In the genomic region with DNA sequence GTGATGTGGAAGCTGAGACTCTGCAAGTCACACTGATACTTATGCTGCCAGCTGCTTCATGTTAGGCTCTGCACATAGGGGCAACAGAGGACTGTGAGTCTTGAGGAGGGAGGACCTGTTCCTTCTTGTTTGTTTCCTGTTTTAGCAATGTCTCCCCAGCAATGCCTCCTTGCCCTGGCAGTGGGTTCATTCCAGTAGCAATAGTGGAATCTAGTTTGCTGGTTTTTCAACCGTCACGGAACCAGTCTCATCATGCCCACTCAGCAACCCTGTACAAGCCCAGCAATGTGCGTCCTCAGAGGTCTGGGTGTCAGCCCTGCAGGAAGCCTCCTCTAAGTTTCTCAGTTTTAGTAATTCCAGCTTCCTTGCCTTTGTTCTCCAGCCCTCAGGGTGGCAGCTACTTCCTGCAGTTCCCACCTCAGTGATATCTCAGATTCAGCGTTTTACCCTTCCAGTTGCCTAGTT, we compare ENCODE assay signal across 12 cellular contexts. TPM values are rescaled to one million over a fixed set of nuclear protein-coding genes. Genes with fewer than 3 reads are reported as not detected.
DNase-seq lines count a peak whose midpoint lies in the region; ATAC-seq and TF ChIP-seq lines count a peak whose summit lies in the region.
"Had no signal": no experiment of that assay in that cellular context is flagged by ENCODE, and none has a peak within 500 bp of the region (broad histone marks: within the 10 kb centered on the region; RNA-seq: fewer than 3 reads in every experiment).

No MANE protein-coding gene starts in this region.

- H3K9me3 ChIP-seq in lower lobe of right lung (no peaks in the 10 kb centered on the region), suprapubic skin (no peaks in the 10 kb centered on the region)

- H3K27me3 Mint-ChIP-seq in activated naive CD8-positive, alpha-beta T cell = peaks cover 2% of the 10 kb centered on the region

- intact Hi-C loops in lower lobe of right lung (cut with DNase I) = no loop called here

- no peak for TF ChIP-seq POLR2A in suprapubic skin (IDR thresholded peaks at IDR 0.05)

- ATAC-seq in lower lobe of right lung (no peak), omental fat pad (ENCODE audit: low FRiP score) (no peak), SK-N-SH treated with all-trans-retinoic acid at 6 μM for 48 hours (no peak)
- ATAC-seq: left colon; stimulated activated memory B cell treated with anti-CD40 and anti-IgM and Interleukin-4, amounts not matched to agents 10 μg/mL and 1 μg/mL and 100 μg/mL, for 72 hours had no signal

- 21% methylated on average over 4 of the region's 4 CpGs for WGBS in suprapubic skin

- H3K4me1 ChIP-seq in lower lobe of right lung = peaks cover 23% of the 10 kb centered on the region
- H3K4me1 ChIP-seq in suprapubic skin = peaks cover 61% of the 10 kb centered on the region

- TF ChIP-seq CTCF in lower lobe of right lung (IDR thresholded peaks at IDR 0.05) (no peak), suprapubic skin (IDR thresholded peaks at IDR 0.05) (no peak), omental fat pad (IDR thresholded peaks at IDR 0.05) (no peak)

- peak overlapping the region; percentile 82 for H3K27ac ChIP-seq in lower lobe of right lung
- peak overlapping the region; percentile 82 for H3K27ac ChIP-seq in suprapubic skin

- H3K27ac Mint-ChIP-seq in activated naive CD8-positive, alpha-beta T cell = peak overlapping the region; percentile 8
- H3K27ac Mint-ChIP-seq: stimulated activated memory B cell treated with anti-CD40 and anti-IgM and Interleukin-4, amounts not matched to agents 10 μg/mL and 1 μg/mL and 100 μg/mL, for 72 hours had no signal

- no peaks in the 10 kb centered on the region for H3K9me3 Mint-ChIP-seq in activated naive CD8-positive, alpha-beta T cell (ENCODE audit: low read depth)
- H3K9me3 Mint-ChIP-seq: stimulated activated memory B cell treated with anti-CD40 and anti-IgM and Interleukin-4, amounts not matched to agents 10 μg/mL and 1 μg/mL and 100 μg/mL, for 72 hours had no signal

- no peaks in the 10 kb centered on the region for H3K36me3 Mint-ChIP-seq in activated naive CD8-positive, alpha-beta T cell
- H3K36me3 Mint-ChIP-seq: stimulated activated memory B cell treated with anti-CD40 and anti-IgM and Interleukin-4, amounts not matched to agents 10 μg/mL and 1 μg/mL and 100 μg/mL, for 72 hours had no signal

- DNase-seq in activated naive CD4-positive, alpha-beta T cell treated with Interleukin-2 at 50 U/mL for 16 hours = peak; percentile 39
- DNase-seq in activated naive CD4-positive, alpha-beta T cell (lab: John Stamatoyannopoulos, UW) = no peak
- DNase-seq in lower lobe of right lung (no peak), suprapubic skin (ENCODE audit: low spot score in 2 of 2) (no peak), omental fat pad (ENCODE audit: low spot score) (no peak), NCI-H510A (lab: John Stamatoyannopoulos, UW) (no peak)
- DNase-seq: erythroblast, left colon, right cardiac atrium had no signal

- H3K4me3 ChIP-seq in lower lobe of right lung (no peak overlapping the region), suprapubic skin (no peak overlapping the region)

- H3K4me1 Mint-ChIP-seq in activated naive CD8-positive, alpha-beta T cell (ENCODE audit: low read depth) = peaks cover 34% of the 10 kb centered on the region
- H3K4me1 Mint-ChIP-seq: stimulated activated memory B cell treated with anti-CD40 and anti-IgM and Interleukin-4, amounts not matched to agents 10 μg/mL and 1 μg/mL and 100 μg/mL, for 72 hours had no signal

- H3K36me3 ChIP-seq in lower lobe of right lung (no peaks in the 10 kb centered on the region), suprapubic skin (no peaks in the 10 kb centered on the region)

- no peaks in the 10 kb centered on the region for H3K27me3 ChIP-seq in lower lobe of right lung (ENCODE audit: low read depth)
- H3K27me3 ChIP-seq in suprapubic skin = no peaks in the 10 kb centered on the region

- H3K4me3 Mint-ChIP-seq in activated naive CD8-positive, alpha-beta T cell = no peak overlapping the region
- H3K4me3 Mint-ChIP-seq: stimulated activated memory B cell treated with anti-CD40 and anti-IgM and Interleukin-4, amounts not matched to agents 10 μg/mL and 1 μg/mL and 100 μg/mL, for 72 hours had no signal

- no peak for TF ChIP-seq EP300 in suprapubic skin (IDR thresholded peaks at IDR 0.05)

TF ChIP-seq in SK-N-SH treated with all-trans-retinoic acid at 6 μM for 48 hours, 23 proteins besides CTCF, POLR2A, EP300 and RAD21 (continues in another document):
- TF ChIP-seq GLIS3 (CRISPR knock-in tag; IDR thresholded peaks at IDR 0.05) = no peak
- no peak for TF ChIP-seq CREB5 (CRISPR knock-in tag; IDR thresholded peaks at IDR 0.05; ENCODE audit: low read depth)
- TF ChIP-seq, protein P1, sequence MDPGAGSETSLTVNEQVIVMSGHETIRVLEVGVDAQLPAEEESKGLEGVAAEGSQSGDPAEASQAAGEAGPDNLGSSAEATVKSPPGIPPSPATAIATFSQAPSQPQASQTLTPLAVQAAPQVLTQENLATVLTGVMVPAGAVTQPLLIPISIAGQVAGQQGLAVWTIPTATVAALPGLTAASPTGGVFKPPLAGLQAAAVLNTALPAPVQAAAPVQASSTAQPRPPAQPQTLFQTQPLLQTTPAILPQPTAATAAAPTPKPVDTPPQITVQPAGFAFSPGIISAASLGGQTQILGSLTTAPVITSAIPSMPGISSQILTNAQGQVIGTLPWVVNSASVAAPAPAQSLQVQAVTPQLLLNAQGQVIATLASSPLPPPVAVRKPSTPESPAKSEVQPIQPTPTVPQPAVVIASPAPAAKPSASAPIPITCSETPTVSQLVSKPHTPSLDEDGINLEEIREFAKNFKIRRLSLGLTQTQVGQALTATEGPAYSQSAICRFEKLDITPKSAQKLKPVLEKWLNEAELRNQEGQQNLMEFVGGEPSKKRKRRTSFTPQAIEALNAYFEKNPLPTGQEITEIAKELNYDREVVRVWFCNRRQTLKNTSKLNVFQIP (CRISPR knock-in tag; IDR thresholded peaks at IDR 0.05; ENCODE audit: borderline replicate concordance, low read depth) = no peak
- TF ChIP-seq ZFP3 (CRISPR knock-in tag; IDR thresholded peaks at IDR 0.05) = no peak
- no peak for TF ChIP-seq ISL1 (CRISPR knock-in tag; IDR thresholded peaks at IDR 0.05)
- TF ChIP-seq PPARA (CRISPR knock-in tag; IDR thresholded peaks at IDR 0.05; ENCODE audit: borderline replicate concordance) = no peak
- no peak for TF ChIP-seq TCF4 (CRISPR knock-in tag; IDR thresholded peaks at IDR 0.05; ENCODE audit: borderline replicate concordance)
- no peak for TF ChIP-seq RARB (CRISPR knock-in tag; IDR thresholded peaks at IDR 0.05)
- no peak for TF ChIP-seq ZFP30 (CRISPR knock-in tag; IDR thresholded peaks at IDR 0.05)
- TF ChIP-seq, protein P2, sequence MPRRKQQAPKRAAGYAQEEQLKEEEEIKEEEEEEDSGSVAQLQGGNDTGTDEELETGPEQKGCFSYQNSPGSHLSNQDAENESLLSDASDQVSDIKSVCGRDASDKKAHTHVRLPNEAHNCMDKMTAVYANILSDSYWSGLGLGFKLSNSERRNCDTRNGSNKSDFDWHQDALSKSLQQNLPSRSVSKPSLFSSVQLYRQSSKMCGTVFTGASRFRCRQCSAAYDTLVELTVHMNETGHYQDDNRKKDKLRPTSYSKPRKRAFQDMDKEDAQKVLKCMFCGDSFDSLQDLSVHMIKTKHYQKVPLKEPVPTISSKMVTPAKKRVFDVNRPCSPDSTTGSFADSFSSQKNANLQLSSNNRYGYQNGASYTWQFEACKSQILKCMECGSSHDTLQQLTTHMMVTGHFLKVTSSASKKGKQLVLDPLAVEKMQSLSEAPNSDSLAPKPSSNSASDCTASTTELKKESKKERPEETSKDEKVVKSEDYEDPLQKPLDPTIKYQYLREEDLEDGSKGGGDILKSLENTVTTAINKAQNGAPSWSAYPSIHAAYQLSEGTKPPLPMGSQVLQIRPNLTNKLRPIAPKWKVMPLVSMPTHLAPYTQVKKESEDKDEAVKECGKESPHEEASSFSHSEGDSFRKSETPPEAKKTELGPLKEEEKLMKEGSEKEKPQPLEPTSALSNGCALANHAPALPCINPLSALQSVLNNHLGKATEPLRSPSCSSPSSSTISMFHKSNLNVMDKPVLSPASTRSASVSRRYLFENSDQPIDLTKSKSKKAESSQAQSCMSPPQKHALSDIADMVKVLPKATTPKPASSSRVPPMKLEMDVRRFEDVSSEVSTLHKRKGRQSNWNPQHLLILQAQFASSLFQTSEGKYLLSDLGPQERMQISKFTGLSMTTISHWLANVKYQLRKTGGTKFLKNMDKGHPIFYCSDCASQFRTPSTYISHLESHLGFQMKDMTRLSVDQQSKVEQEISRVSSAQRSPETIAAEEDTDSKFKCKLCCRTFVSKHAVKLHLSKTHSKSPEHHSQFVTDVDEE (CRISPR knock-in tag; IDR thresholded peaks at IDR 0.05) = no peak
- TF ChIP-seq, protein P3, sequence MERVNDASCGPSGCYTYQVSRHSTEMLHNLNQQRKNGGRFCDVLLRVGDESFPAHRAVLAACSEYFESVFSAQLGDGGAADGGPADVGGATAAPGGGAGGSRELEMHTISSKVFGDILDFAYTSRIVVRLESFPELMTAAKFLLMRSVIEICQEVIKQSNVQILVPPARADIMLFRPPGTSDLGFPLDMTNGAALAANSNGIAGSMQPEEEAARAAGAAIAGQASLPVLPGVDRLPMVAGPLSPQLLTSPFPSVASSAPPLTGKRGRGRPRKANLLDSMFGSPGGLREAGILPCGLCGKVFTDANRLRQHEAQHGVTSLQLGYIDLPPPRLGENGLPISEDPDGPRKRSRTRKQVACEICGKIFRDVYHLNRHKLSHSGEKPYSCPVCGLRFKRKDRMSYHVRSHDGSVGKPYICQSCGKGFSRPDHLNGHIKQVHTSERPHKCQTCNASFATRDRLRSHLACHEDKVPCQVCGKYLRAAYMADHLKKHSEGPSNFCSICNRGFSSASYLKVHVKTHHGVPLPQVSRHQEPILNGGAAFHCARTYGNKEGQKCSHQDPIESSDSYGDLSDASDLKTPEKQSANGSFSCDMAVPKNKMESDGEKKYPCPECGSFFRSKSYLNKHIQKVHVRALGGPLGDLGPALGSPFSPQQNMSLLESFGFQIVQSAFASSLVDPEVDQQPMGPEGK (CRISPR knock-in tag; IDR thresholded peaks at IDR 0.05; ENCODE audit: borderline replicate concordance) = no peak
- no peak for TF ChIP-seq ZC3H10 (CRISPR knock-in tag; IDR thresholded peaks at IDR 0.05)
- no peak for TF ChIP-seq BACH2 (CRISPR knock-in tag; IDR thresholded peaks at IDR 0.05; ENCODE audit: borderline replicate concordance)
- no peak for TF ChIP-seq SNAI2 (CRISPR knock-in tag; IDR thresholded peaks at IDR 0.05)

RNA-seq across cellular contexts. Expression of gene ITGB6, which starts 20.5 kb away (rescaled TPM):
- 65.2 TPM for total RNA-seq in lower lobe of right lung
- 10 to 100 TPM in 2 of 4 donors, 1 to 10 TPM in 2; 4.4 to 13.8 (median 10.0) TPM for total RNA-seq in suprapubic skin
- not detected for total RNA-seq in omental fat pad

Comparison
In these comparisons a context has a peak if more than half of its experiments do, and no peak if none do; other contexts are left out.
1. RNA of gene ITGB6, which starts 20.5 kb away (total RNA-seq): 65.2 TPM in lower lobe of right lung (single experiment) and 4.4 to 13.8 TPM in suprapubic skin; not detected in omental fat pad; every median in the first group is over 4 times any median in the second.